ENCODE assay signal across 1 cellular context in the genomic region with DNA sequence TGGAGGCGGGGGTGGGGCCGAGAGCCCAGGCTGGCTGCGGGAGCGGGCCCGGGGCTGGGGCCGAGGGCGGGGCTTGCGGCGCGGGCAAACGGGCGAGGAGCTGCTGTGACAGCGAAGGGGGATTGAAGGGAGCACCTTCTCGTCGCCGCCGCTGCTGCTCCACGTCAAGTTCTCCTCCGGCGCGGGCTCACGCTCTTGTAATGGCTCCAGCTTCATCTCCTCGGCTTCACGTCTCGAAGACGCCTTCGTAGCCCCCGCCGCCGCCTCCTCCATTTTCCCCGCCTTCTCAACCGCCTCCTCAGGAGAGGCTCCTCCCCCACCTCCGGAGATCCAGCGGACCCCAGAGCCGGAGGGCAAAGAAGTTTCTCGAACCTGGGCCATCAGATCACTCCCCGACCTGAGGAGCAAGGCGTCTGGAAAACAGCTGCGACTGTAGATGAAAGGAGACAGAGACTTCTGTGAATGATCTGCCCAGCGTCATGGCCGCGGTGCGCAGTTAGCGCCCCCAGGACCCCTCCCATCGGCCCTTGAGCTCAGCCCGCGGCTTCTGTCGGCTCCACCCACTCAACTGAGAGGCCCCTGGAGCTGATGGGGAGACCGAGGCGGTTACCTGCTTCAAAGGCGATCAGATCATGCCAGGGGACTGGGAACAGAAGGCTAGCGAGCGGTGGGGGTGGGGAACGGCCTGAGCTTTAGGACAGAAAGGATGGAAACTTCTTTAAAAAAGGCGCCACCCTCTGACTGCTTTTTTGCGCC.
TF ChIP-seq lines count a peak whose summit lies in the region.

No MANE protein-coding gene starts in this region.

TF ChIP-seq in A549, 52 proteins besides CTCF, POLR2A, EP300 and RAD21 (continued from another document):
- TF ChIP-seq, protein P1, sequence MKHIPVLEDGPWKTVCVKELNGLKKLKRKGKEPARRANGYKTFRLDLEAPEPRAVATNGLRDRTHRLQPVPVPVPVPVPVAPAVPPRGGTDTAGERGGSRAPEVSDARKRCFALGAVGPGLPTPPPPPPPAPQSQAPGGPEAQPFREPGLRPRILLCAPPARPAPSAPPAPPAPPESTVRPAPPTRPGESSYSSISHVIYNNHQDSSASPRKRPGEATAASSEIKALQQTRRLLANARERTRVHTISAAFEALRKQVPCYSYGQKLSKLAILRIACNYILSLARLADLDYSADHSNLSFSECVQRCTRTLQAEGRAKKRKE (CRISPR knock-in tag; IDR thresholded peaks at IDR 0.05; ENCODE audit: low read depth), result no peak
- TF ChIP-seq ZC3H11A (IDR thresholded peaks at IDR 0.05) (no peak), RARB (CRISPR knock-in tag; IDR thresholded peaks at IDR 0.05) (no peak), PHF8 (IDR thresholded peaks at IDR 0.05; ENCODE audit: borderline replicate concordance, low read depth) (peak; percentile 22; the same call in 1 of the 2 replicates), HOXA7 (CRISPR knock-in tag; IDR thresholded peaks at IDR 0.05) (no peak), BHLHE40 (IDR thresholded peaks at IDR 0.05; ENCODE audit: low read depth, low read length) (no peak), NFE2L2 (conservative IDR thresholded peaks at IDR 0.05; ENCODE audit: low read length) (no peak), CHD4 (IDR thresholded peaks at IDR 0.05; ENCODE audit: borderline replicate concordance) (no peak)
- TF ChIP-seq, protein P2, sequence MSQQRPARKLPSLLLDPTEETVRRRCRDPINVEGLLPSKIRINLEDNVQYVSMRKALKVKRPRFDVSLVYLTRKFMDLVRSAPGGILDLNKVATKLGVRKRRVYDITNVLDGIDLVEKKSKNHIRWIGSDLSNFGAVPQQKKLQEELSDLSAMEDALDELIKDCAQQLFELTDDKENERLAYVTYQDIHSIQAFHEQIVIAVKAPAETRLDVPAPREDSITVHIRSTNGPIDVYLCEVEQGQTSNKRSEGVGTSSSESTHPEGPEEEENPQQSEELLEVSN (IDR thresholded peaks at IDR 0.05; ENCODE audit: borderline replicate concordance, low read depth), result 0 out of 2 replicates have a peak, but pooled peaks have one; percentile 24
- TF ChIP-seq, protein P3, sequence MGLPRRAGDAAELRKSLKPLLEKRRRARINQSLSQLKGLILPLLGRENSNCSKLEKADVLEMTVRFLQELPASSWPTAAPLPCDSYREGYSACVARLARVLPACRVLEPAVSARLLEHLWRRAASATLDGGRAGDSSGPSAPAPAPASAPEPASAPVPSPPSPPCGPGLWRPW (IDR thresholded peaks at IDR 0.05), result no peak
